Comparison of ENCODE assay signal across 8 cellular contexts in the genomic region with DNA sequence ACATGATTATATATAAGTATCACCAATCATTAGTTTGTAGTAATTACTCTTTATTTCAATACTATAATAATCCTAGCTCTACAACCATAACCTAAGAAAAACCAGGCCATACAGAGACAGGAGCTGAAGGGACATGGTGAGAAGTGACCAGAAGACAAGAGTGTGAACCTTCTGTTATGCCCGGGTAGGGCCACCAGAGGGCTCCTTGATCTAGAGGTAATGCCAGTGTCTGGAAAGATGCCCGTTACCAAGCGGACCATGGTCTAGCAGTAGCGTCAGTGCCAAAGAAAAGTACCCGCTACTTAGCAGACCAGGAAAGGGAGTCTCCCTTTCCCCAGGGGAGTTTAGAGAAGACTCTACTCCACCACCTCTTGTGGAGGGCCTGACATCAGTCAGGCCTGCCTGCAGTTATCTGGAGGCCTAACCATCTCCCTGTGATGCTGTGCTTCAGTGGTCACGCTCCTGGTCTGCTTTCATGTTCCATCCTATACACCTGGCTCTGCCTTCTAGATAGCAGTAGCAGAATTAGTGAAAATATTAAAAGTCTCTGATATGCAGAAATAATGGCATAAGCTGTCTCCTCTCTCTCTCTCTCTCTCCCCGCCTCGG. TPM values are rescaled to one million over a fixed set of nuclear protein-coding genes. Genes with fewer than 3 reads are reported as not detected.
A peak's percentile ranks its signal among the peaks of the same experiment; 100 is the strongest.
DNase-seq lines count a peak whose midpoint lies in the region; ATAC-seq, FAIRE-seq and TF ChIP-seq lines count a peak whose summit lies in the region.
"Not testable (repeated sequence)": the region's sequence is repeated elsewhere in the genome, so short reads cannot be mapped to it uniquely, and the experiment has no call there.

No MANE protein-coding gene starts in this region.

- not testable (repeated sequence) for H3K4me3 ChIP-seq in NB4 (ENCODE audit: low read depth, low read length); PC-9; endodermal cell (ENCODE audit: low read length); kidney (ENCODE audit: low read length in 2 of 2)

- H3K9me2 ChIP-seq in PC-9 (ENCODE audit: insufficient read depth) = not testable (repeated sequence)

- H2AFZ ChIP-seq in PC-9 = not testable (repeated sequence)

- H3K79me2 ChIP-seq in PC-9 (ENCODE audit: low read depth) = not testable (repeated sequence)

- ATAC-seq in stimulated activated naive CD8-positive, alpha-beta T cell treated with anti-CD3 and anti-CD28 coated beads, Interleukin-15, Interleukin-2, amounts not matched to agents 100 U/mL and 50 U/mL, for 24 hours = not testable (repeated sequence)

- not testable (repeated sequence) for H3K27me3 ChIP-seq in PC-9 (ENCODE audit: insufficient read depth, low read depth); endodermal cell (ENCODE audit: control insufficient read depth, insufficient read depth, low read length, poor library complexity, severe bottlenecking)

- not testable (repeated sequence) for TF ChIP-seq POLR2A in H54 (IDR thresholded peaks at IDR 0.05; ENCODE audit: low read depth, low read length); NB4 (IDR thresholded peaks at IDR 0.05; ENCODE audit: extremely low read depth, insufficient read length)

- not testable (repeated sequence) for H3K9me3 ChIP-seq in PC-9 (ENCODE audit: insufficient read depth, low read depth); kidney (ENCODE audit: control insufficient read depth in 1 of 2, low read length in 2 of 2)
- H3K9me3 ChIP-seq in endodermal cell (ENCODE audit: control insufficient read depth, low read length) = peaks cover 27% of the 10 kb centered on the region

- not testable (repeated sequence) for H3K9me3 Mint-ChIP-seq in activated CD4-positive, alpha-beta T cell treated with anti-CD3 and anti-CD28 coated beads, Interleukin-2, amount 10 ng/mL, durations not matched to agents 7 days and 5 days
- H3K9me3 Mint-ChIP-seq in endodermal cell = peaks cover 20% of the 10 kb centered on the region

- not testable (repeated sequence) for H3K27me3 Mint-ChIP-seq in activated CD4-positive, alpha-beta T cell treated with anti-CD3 and anti-CD28 coated beads, Interleukin-2, amount 10 ng/mL, durations not matched to agents 7 days and 5 days; endodermal cell (ENCODE audit: insufficient read depth)

- H3K4me1 Mint-ChIP-seq in activated CD4-positive, alpha-beta T cell treated with anti-CD3 and anti-CD28 coated beads, Interleukin-2, amount 10 ng/mL, durations not matched to agents 7 days and 5 days; endodermal cell: not testable (repeated sequence)

- not testable (repeated sequence) for BruUV-seq in PC-9 (replicated peaks; lab: Mats Ljungman, UMichigan)

- peak; percentile 83 for DNase-seq in DMS 273 (lab: John Stamatoyannopoulos, UW; ENCODE audit: unreplicated experiment)
- DNase-seq in H54 (ENCODE audit: insufficient read length, low spot score) = not testable (repeated sequence)
- peak; percentile 59 for DNase-seq in NB4 (ENCODE audit: low read depth)
- peak in 1 of 2 experiments; percentile 53 for DNase-seq in PC-9
- peak; percentile 19 for DNase-seq in activated CD4-positive, alpha-beta T cell treated with anti-CD3 and anti-CD28 coated beads, Interleukin-2, amount 10 ng/mL, durations not matched to agents 7 days and 5 days
- DNase-seq in endodermal cell = peak; percentile 80
- peak; percentile 29 for DNase-seq in kidney
- peak; percentile 16 for DNase-seq in stimulated activated naive CD8-positive, alpha-beta T cell treated with anti-CD3 and anti-CD28 coated beads, Interleukin-15, Interleukin-2, amounts not matched to agents 100 U/mL and 50 U/mL, for 24 hours

- not testable (repeated sequence) for H3K4me2 ChIP-seq in PC-9

- POLR2A ChIA-PET in PC-9 (lab: Charles Lee; ENCODE audit: unreplicated experiment); activated CD4-positive, alpha-beta T cell treated with anti-CD3 and anti-CD28 coated beads, Interleukin-2, amount 10 ng/mL, durations not matched to agents 7 days and 5 days (lab: Charles Lee): not testable (repeated sequence)

- intact Hi-C loops in PC-9 (cut with micrococcal nuclease; ENCODE audit: unreplicated experiment); kidney (cut with DNase I): not testable (repeated sequence)

- 88 to 100% methylated on average over 6 to 8 of the region's 8 CpGs for WGBS in endodermal cell (ENCODE audit: insufficient coverage in 1 of 2, insufficient read length in 1 of 2), 2 experiments

- not testable (repeated sequence) for H3K4me1 ChIP-seq in PC-9 (replicated peaks; ENCODE audit: insufficient read depth); endodermal cell (ENCODE audit: control insufficient read depth, insufficient read depth, low read length); kidney (ENCODE audit: control insufficient read depth in 1 of 2, insufficient read depth in 1 of 2, low read depth in 1 of 2, low read length in 2 of 2)

- H3K27ac ChIP-seq in PC-9; endodermal cell (ENCODE audit: low read depth, low read length); kidney (ENCODE audit: low read depth in 2 of 2, low read length in 2 of 2): not testable (repeated sequence)

- not testable (repeated sequence) for H4K20me1 ChIP-seq in PC-9 (ENCODE audit: insufficient read depth)

- H3K36me3 ChIP-seq in PC-9 (ENCODE audit: low read depth); endodermal cell (ENCODE audit: control insufficient read depth, insufficient read depth, low read length); kidney (ENCODE audit: control insufficient read depth in 1 of 2, insufficient read depth in 2 of 2, low read length in 2 of 2): not testable (repeated sequence)

- H3K9ac ChIP-seq in endodermal cell (ENCODE audit: extremely low read depth, low read length, poor library complexity, severe bottlenecking); kidney (ENCODE audit: low read length in 2 of 2): not testable (repeated sequence)

- CTCF ChIA-PET in PC-9 (lab: Charles Lee) = not testable (repeated sequence)
- CTCF ChIA-PET in activated CD4-positive, alpha-beta T cell treated with anti-CD3 and anti-CD28 coated beads, Interleukin-2, amount 10 ng/mL, durations not matched to agents 7 days and 5 days (lab: Charles Lee) = interaction anchor here (1.2 kb wide), 1 partner anchor 53 kb away, joined by 3 read pairs; no protein-coding TSS in a partner anchor

- H3K36me3 Mint-ChIP-seq in activated CD4-positive, alpha-beta T cell treated with anti-CD3 and anti-CD28 coated beads, Interleukin-2, amount 10 ng/mL, durations not matched to agents 7 days and 5 days (ENCODE audit: low read depth); endodermal cell (ENCODE audit: low read depth): not testable (repeated sequence)

- H3F3A ChIP-seq in PC-9 (ENCODE audit: insufficient read depth, low read depth) = not testable (repeated sequence)

- peak; percentile 62 for FAIRE-seq in H54 (lab: Jason Lieb, UNC)
- FAIRE-seq in kidney (lab: Jason Lieb, UNC) = peak; percentile 17

- TF ChIP-seq CTCF in NB4 (IDR thresholded peaks at IDR 0.05; ENCODE audit: low read depth, low read length) (peak; percentile 55), PC-9 (conservative IDR thresholded peaks at IDR 0.05) (peak; percentile 80), endodermal cell (conservative IDR thresholded peaks at IDR 0.05) (peak; percentile 72), kidney (IDR thresholded peaks at IDR 0.05; ENCODE audit: borderline replicate concordance, extremely low read depth, insufficient read depth) (peak; percentile 51)

- not testable (repeated sequence) for H3K27ac Mint-ChIP-seq in activated CD4-positive, alpha-beta T cell treated with anti-CD3 and anti-CD28 coated beads, Interleukin-2, amount 10 ng/mL, durations not matched to agents 7 days and 5 days; endodermal cell

- not testable (repeated sequence) for H3K4me3 Mint-ChIP-seq in activated CD4-positive, alpha-beta T cell treated with anti-CD3 and anti-CD28 coated beads, Interleukin-2, amount 10 ng/mL, durations not matched to agents 7 days and 5 days; endodermal cell

RNA-seq across cellular contexts. Expression of a gene that starts 18.7 kb away (rescaled TPM):
- total RNA-seq in PC-9 (2021) (not detected in 2 replicates), endodermal cell (not detected), kidney (0.79 TPM)
- total RNA-seq in activated CD4-positive, alpha-beta T cell treated with anti-CD3 and anti-CD28 coated beads, Interleukin-2, amount 10 ng/mL, durations not matched to agents 7 days and 5 days = not detected
- polyA plus RNA-seq in endodermal cell (2013, experiment 1 of 2) = not detected
- not detected for polyA plus RNA-seq in endodermal cell (2013, experiment 2 of 2)
- polyA plus RNA-seq in kidney (ENCODE audit: insufficient read depth, low read depth, low replicate concordance) = not detected

RNA-seq across cellular contexts. Expression of a gene that starts 42.3 kb away (rescaled TPM):
- total RNA-seq in PC-9 (2021) (2.0 and 3.6 TPM in 2 replicates), endodermal cell (not detected), kidney (3.6 TPM)
- not detected for total RNA-seq in activated CD4-positive, alpha-beta T cell treated with anti-CD3 and anti-CD28 coated beads, Interleukin-2, amount 10 ng/mL, durations not matched to agents 7 days and 5 days
- not detected for polyA plus RNA-seq in endodermal cell (2013, experiment 1 of 2)
- not detected for polyA plus RNA-seq in endodermal cell (2013, experiment 2 of 2)
- polyA plus RNA-seq in kidney (ENCODE audit: insufficient read depth, low read depth, low replicate concordance) = 13.4 TPM
